Comparison of ENCODE assay signal across 8 cellular contexts in the genomic region with DNA sequence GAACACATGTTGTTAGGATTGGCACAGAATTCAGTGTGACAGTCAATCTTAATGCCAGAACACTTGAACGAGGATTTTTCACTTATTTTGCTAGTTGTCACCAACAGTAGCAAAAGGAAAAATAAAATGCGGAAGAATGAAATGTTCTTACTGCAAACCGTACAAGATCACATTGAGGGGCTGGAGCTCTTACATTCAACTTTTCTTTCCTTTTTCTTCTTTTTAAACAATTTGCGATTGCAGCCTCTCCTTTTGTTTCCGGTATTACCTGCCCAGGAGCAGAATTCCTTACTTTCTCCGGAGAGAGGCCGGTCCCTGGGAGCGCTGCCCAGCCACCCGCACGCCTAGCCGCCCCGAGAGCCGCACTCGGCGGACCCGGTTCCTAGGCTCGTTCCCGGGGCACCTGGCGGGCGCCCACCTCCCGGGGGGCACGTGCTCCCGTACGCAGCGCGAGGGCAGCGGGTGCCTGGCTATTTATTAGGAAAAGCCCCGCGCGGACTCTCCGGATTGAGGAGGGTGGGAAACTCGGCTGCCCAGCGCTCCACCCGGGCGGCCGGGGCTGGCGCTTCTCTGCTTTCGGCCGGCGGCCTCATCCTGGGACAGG. TPM values are rescaled to one million over a fixed set of nuclear protein-coding genes. Genes with fewer than 3 reads are reported as not detected.
DNase-seq lines count a peak whose midpoint lies in the region; ATAC-seq, FAIRE-seq and TF ChIP-seq lines count a peak whose summit lies in the region.

No MANE protein-coding gene starts in this region.

- no peaks in the 10 kb centered on the region for H3K27me3 Mint-ChIP-seq in activated T-cell treated with anti-CD3 and anti-CD28 coated beads, Interleukin-2, amount 50 U/mL, for 4 hours (ENCODE audit: low read depth)

- dilution Hi-C loops in keratinocyte (cut with MboI; ENCODE audit: extremely low pct_ligation_motif_present, low sequenced_read_pairs) = no loop called here

- FAIRE-seq in keratinocyte (lab: Jason Lieb, UNC) = no peak

- no peak for TF ChIP-seq EP300 in Ishikawa (IDR thresholded peaks at IDR 0.05; ENCODE audit: borderline replicate concordance)

- no peaks in the 10 kb centered on the region for H4K20me1 ChIP-seq in keratinocyte (ENCODE audit: control insufficient read depth, extremely low read depth, insufficient read depth, low read length)

- TF ChIP-seq CTCF in keratinocyte (optimal IDR thresholded peaks at IDR 0.05 in 1 of 3, IDR thresholded peaks at IDR 0.05 in 1 of 3, conservative IDR thresholded peaks at IDR 0.05 in 1 of 3; ENCODE audit: extremely low read depth in 1 of 3, insufficient read depth in 2 of 3, low read length in 3 of 3) (no peak), GM10248 (IDR thresholded peaks at IDR 0.05; ENCODE audit: control extremely low read depth, extremely low read depth, low read depth, missing control alignments) (no peak)

- H3K36me3 Mint-ChIP-seq in activated T-cell treated with anti-CD3 and anti-CD28 coated beads, Interleukin-2, amount 50 U/mL, for 4 hours (ENCODE audit: insufficient read depth) = peaks cover 4% of the 10 kb centered on the region

- H3K4me3 Mint-ChIP-seq in activated T-cell treated with anti-CD3 and anti-CD28 coated beads, Interleukin-2, amount 50 U/mL, for 4 hours = peak overlapping the region; percentile 84

- WGBS in adipose tissue, 3 donors = 0 to 1% (median 1%) methylated on average over 40 of the region's 40 CpGs

- H3K36me3 ChIP-seq in keratinocyte (ENCODE audit: control insufficient read depth in 2 of 2, extremely low read depth in 1 of 2, insufficient read depth in 2 of 2, low read length in 2 of 2) (peaks cover 0 to 4% of the 10 kb centered on the region in 2 experiments), subcutaneous abdominal adipose tissue (ENCODE audit: control insufficient read depth in 5 of 5, insufficient read depth in 5 of 5, low read length in 5 of 5) (no peaks in the 10 kb centered on the region)

- H3K4me1 Mint-ChIP-seq in activated T-cell treated with anti-CD3 and anti-CD28 coated beads, Interleukin-2, amount 50 U/mL, for 4 hours (ENCODE audit: low read depth) = peaks cover 35% of the 10 kb centered on the region

- POLR2A ChIA-PET in GM10248 (lab: Yijun Ruan, JAX) = interaction anchor here (0.6 to 0.7 kb wide), 2 partner anchors 14 to 35 kb away, joined by 4 to 5 read pairs; no protein-coding TSS in a partner anchor

- H3K9me3 ChIP-seq in keratinocyte (ENCODE audit: control insufficient read depth, low read depth, low read length) = no peaks in the 10 kb centered on the region
- H3K9me3 ChIP-seq in subcutaneous abdominal adipose tissue (ENCODE audit: control insufficient read depth in 5 of 5, low read length in 5 of 5) = no peaks in the 10 kb centered on the region

- no peak for TF ChIP-seq RAD21 in Ishikawa (IDR thresholded peaks at IDR 0.05; ENCODE audit: low read depth)

- H3K9me1 ChIP-seq in keratinocyte (ENCODE audit: control insufficient read depth, extremely low read depth, insufficient read depth, low read length) = no peaks in the 10 kb centered on the region

- peak overlapping the region; percentile 71 for H3K27ac ChIP-seq in adipose tissue (ENCODE audit: low read depth, low read length)
- H3K27ac ChIP-seq in keratinocyte (ENCODE audit: control insufficient read depth, insufficient read depth, low read length) = peak overlapping the region; percentile 90
- peak overlapping the region; percentile 98 for H3K27ac ChIP-seq in subcutaneous abdominal adipose tissue (ENCODE audit: low read depth, low read length)

- H3K79me2 ChIP-seq in keratinocyte (ENCODE audit: control insufficient read depth, insufficient read depth, low read length) = peaks cover 32% of the 10 kb centered on the region

- no peak for DNase-seq in activated T-cell treated with anti-CD3 and anti-CD28 coated beads, Interleukin-2, amount 50 U/mL, for 4 hours
- DNase-seq in activated T-cell treated with anti-CD3 and anti-CD28 coated beads, Interleukin-2, amount 50 U/mL, for 1 hour = no peak
- no peak for DNase-seq in keratinocyte (ENCODE audit: low read depth, low spot score)
- no peak for DNase-seq in stimulated activated CD4-positive, alpha-beta T cell treated with anti-CD3 and anti-CD28 coated beads, Interleukin-4, amount 100 ng/mL, for 24 hours
- no peak for DNase-seq in GM10248 (ENCODE audit: extremely low spot score)

- H3K9me3 Mint-ChIP-seq in activated T-cell treated with anti-CD3 and anti-CD28 coated beads, Interleukin-2, amount 50 U/mL, for 4 hours = no peaks in the 10 kb centered on the region

- H3K4me3 ChIP-seq in keratinocyte (ENCODE audit: control insufficient read depth in 2 of 3, extremely low read depth in 1 of 3, insufficient read depth in 2 of 3, low read depth in 1 of 3, low read length in 3 of 3) = peak overlapping the region; percentile 66 to 86 (median 82)
- peak overlapping the region; percentile 68 to 81 (median 76) for H3K4me3 ChIP-seq in subcutaneous abdominal adipose tissue (ENCODE audit: low read depth in 1 of 5, low read length in 5 of 5)

- no peak for ATAC-seq in activated T-cell treated with anti-CD3 and anti-CD28 coated beads, Interleukin-2, amount 50 U/mL, for 4 hours

- H3K27me3 ChIP-seq in keratinocyte (ENCODE audit: control insufficient read depth, extremely low read depth, insufficient read depth, low read length) (no peaks in the 10 kb centered on the region), subcutaneous abdominal adipose tissue (ENCODE audit: control insufficient read depth in 5 of 5, insufficient read depth in 4 of 5, low read length in 5 of 5) (peaks cover 0 to 4% (median 0%) of the 10 kb centered on the region in 5 donors)

- H3K9ac ChIP-seq in keratinocyte (ENCODE audit: control insufficient read depth, extremely low read depth, insufficient read depth, low read length) (peak overlapping the region; percentile 84), subcutaneous abdominal adipose tissue (ENCODE audit: low read length in 5 of 5) (peak overlapping the region; percentile 85 to 96 (median 93))

- peak overlapping the region; percentile 94 for H3K4me2 ChIP-seq in keratinocyte (ENCODE audit: control insufficient read depth, extremely low read depth, insufficient read depth, low read depth, low read length)

- peak overlapping the region; percentile 77 for H2AFZ ChIP-seq in keratinocyte (ENCODE audit: control insufficient read depth, low read length)

- CTCF ChIA-PET in GM10248 (lab: Yijun Ruan, JAX) = interaction anchor here (0.8 to 1.0 kb wide), 3 partner anchors 16 to 65 kb away, joined by 3 read pairs; no protein-coding TSS in a partner anchor

- H3K4me1 ChIP-seq in keratinocyte (ENCODE audit: control insufficient read depth, extremely low read depth, insufficient read depth, low read length) = peaks cover 15% of the 10 kb centered on the region
- H3K4me1 ChIP-seq in subcutaneous abdominal adipose tissue (ENCODE audit: control insufficient read depth in 5 of 5, insufficient read depth in 5 of 5, low read length in 5 of 5) = peaks cover 12 to 36% (median 27%) of the 10 kb centered on the region in 5 donors

TF ChIP-seq in Ishikawa, 13 proteins besides CTCF, POLR2A, EP300 and RAD21 (continues in another document):
- peak; percentile 26; the same call in 1 of the 2 replicates for TF ChIP-seq NFIC (IDR thresholded peaks at IDR 0.05)
- no peak for TF ChIP-seq EGR1 (IDR thresholded peaks at IDR 0.05)
- TF ChIP-seq, protein P1, sequence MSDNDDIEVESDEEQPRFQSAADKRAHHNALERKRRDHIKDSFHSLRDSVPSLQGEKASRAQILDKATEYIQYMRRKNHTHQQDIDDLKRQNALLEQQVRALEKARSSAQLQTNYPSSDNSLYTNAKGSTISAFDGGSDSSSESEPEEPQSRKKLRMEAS (IDR thresholded peaks at IDR 0.05) = no peak; the same call in 1 of the 2 replicates
- no peak for TF ChIP-seq CEBPB (IDR thresholded peaks at IDR 0.05)
- TF ChIP-seq TEAD4 (IDR thresholded peaks at IDR 0.05) = no peak; the same call in 1 of the 2 replicates
- TF ChIP-seq, protein P2, sequence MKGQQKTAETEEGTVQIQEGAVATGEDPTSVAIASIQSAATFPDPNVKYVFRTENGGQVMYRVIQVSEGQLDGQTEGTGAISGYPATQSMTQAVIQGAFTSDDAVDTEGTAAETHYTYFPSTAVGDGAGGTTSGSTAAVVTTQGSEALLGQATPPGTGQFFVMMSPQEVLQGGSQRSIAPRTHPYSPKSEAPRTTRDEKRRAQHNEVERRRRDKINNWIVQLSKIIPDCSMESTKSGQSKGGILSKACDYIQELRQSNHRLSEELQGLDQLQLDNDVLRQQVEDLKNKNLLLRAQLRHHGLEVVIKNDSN (IDR thresholded peaks at IDR 0.05) = no peak
- TF ChIP-seq YY1 (IDR thresholded peaks at IDR 0.05; ENCODE audit: low read depth) = no peak
- TF ChIP-seq TAF1 (IDR thresholded peaks at IDR 0.05; ENCODE audit: low read depth) = 0 out of 2 replicates have a peak, but pooled peaks have one; percentile 46
- TF ChIP-seq ZBTB7A (IDR thresholded peaks at IDR 0.05; ENCODE audit: low read depth) = peak; percentile 61; the same call in 1 of the 2 replicates

RNA-seq across cellular contexts. Expression of a gene that starts 1.2 kb away (rescaled TPM):
- 10 to 100 TPM; 47.5 to 50.3 (median 47.7) TPM for total RNA-seq in activated T-cell treated with anti-CD3 and anti-CD28 coated beads, Interleukin-2, amount 50 U/mL, for 4 hours
- polyA plus RNA-seq in adipose tissue (100 to 1,000 TPM in 1 of 3 donors, 10 to 100 TPM in 2; 25.7 to 111 (median 60.2) TPM), keratinocyte (30.5 to 54.4 TPM (median 51.4 TPM) in 3 replicates)
- polyA plus RNA-seq in keratinocyte (2011; ENCODE audit: low read depth) = 25.0 TPM
- 56.1 and 88.2 TPM in 2 replicates for polyA plus RNA-seq in keratinocyte (2011; cell fraction: cytosol; rRNA removed)
- 20.1 and 23.8 TPM in 2 replicates for polyA plus RNA-seq in keratinocyte (2011; cell fraction: nucleus; rRNA removed)
- 75.3 and 124 TPM in 2 replicates for polyA plus RNA-seq in keratinocyte (2012; ENCODE audit: low replicate concordance)
- 6.7 to 24.4 TPM (median 22.7 TPM) in 3 replicates for polyA minus RNA-seq in keratinocyte
- 17.3 TPM for polyA minus RNA-seq in keratinocyte (2011; cell fraction: cytosol; rRNA and poly(A)+ RNA removed)
- polyA minus RNA-seq in keratinocyte (2011; cell fraction: nucleus; rRNA and poly(A)+ RNA removed) = 11.2 and 15.7 TPM in 2 replicates
